Comparison of ENCODE assay signal across 8 cellular contexts in genomic region chr6:291697-292505, GRCh38. TPM values are rescaled to one million over a fixed set of nuclear protein-coding genes. Genes with fewer than 3 reads are reported as not detected.
A peak's percentile ranks its signal among the peaks of the same experiment; 100 is the strongest.
DNase-seq lines count a peak whose midpoint lies in the region; ATAC-seq and TF ChIP-seq lines count a peak whose summit lies in the region.

TSS of gene DUSP22 (plus strand) at chr6:292487. CDS start at chr6:292540, 53 bp downstream.

- H3K9me3 ChIP-seq in PC-3 (ENCODE audit: low read length): no peaks in the 10 kb centered on the region

- H3K36me3 Mint-ChIP-seq in activated naive CD4-positive, alpha-beta T cell treated with anti-CD3 and anti-CD28 coated beads, Interleukin-2, amount 50 U/mL, for 24 hours: no peaks in the 10 kb centered on the region
- no peaks in the 10 kb centered on the region for H3K36me3 Mint-ChIP-seq in progenitor cell of endocrine pancreas (ENCODE audit: insufficient read depth)

- H3K4me1 ChIP-seq in PC-3 (ENCODE audit: insufficient read depth, low read length): peaks cover 15% of the 10 kb centered on the region

- no peaks in the 10 kb centered on the region for H3K36me3 ChIP-seq in PC-3 (ENCODE audit: low read depth, low read length)

- ATAC-seq in HG02571 (IDR thresholded peaks at IDR 0.05; ENCODE audit: unreplicated experiment): peak; percentile 39
- peak; percentile 84 for ATAC-seq in PC-3
- peak; percentile 92 for ATAC-seq in Right ventricle myocardium inferior

- no peaks in the 10 kb centered on the region for H3F3A ChIP-seq in PC-3 (ENCODE audit: low read length, unreplicated experiment)

- CTCF ChIA-PET in GM10248 (lab: Yijun Ruan, JAX) (interaction anchor here (0.6 to 2.3 kb wide), 9 partner anchors 22 to 115 kb away, joined by 3 to 9 read pairs (median 4); no protein-coding TSS in a partner anchor), PC-3 (lab: Charles Lee) (no interaction called here)

- POLR2A ChIA-PET in GM10248 (lab: Yijun Ruan, JAX): interaction anchor here (1.1 to 2.6 kb wide), 3 partner anchors 36 to 100 kb away, joined by 3 to 24 read pairs (median 5); partner anchors contain the start of gene IRF4
- POLR2A ChIA-PET in PC-3 (lab: Charles Lee; ENCODE audit: unreplicated experiment): no interaction called here

- H3K4me1 Mint-ChIP-seq in activated naive CD4-positive, alpha-beta T cell treated with anti-CD3 and anti-CD28 coated beads, Interleukin-2, amount 50 U/mL, for 24 hours: peaks cover 71% of the 10 kb centered on the region
- peaks cover 20% of the 10 kb centered on the region for H3K4me1 Mint-ChIP-seq in progenitor cell of endocrine pancreas (ENCODE audit: low read depth)

- peak within 1 kb of the TSS; percentile 97 for H3K27ac Mint-ChIP-seq in activated naive CD4-positive, alpha-beta T cell treated with anti-CD3 and anti-CD28 coated beads, Interleukin-2, amount 50 U/mL, for 24 hours
- H3K27ac Mint-ChIP-seq in progenitor cell of endocrine pancreas: peak within 1 kb of the TSS; percentile 97

- peak within 1 kb of the TSS; percentile 74 for H3K9ac ChIP-seq in PC-3 (ENCODE audit: low read length)

- TF ChIP-seq CTCF in GM10248 (IDR thresholded peaks at IDR 0.05; ENCODE audit: control extremely low read depth, extremely low read depth, low read depth, missing control alignments) (no peak), PC-3 (conservative IDR thresholded peaks at IDR 0.05; ENCODE audit: low read depth, low read length) (no peak), progenitor cell of endocrine pancreas (IDR thresholded peaks at IDR 0.05; ENCODE audit: unreplicated experiment) (no peak)

- peak within 1 kb of the TSS; percentile 94 for H3K4me3 Mint-ChIP-seq in activated naive CD4-positive, alpha-beta T cell treated with anti-CD3 and anti-CD28 coated beads, Interleukin-2, amount 50 U/mL, for 24 hours
- peak within 1 kb of the TSS; percentile 94 for H3K4me3 Mint-ChIP-seq in progenitor cell of endocrine pancreas (ENCODE audit: low read depth)

- no peaks in the 10 kb centered on the region for H3K27me3 Mint-ChIP-seq in activated naive CD4-positive, alpha-beta T cell treated with anti-CD3 and anti-CD28 coated beads, Interleukin-2, amount 50 U/mL, for 24 hours
- peaks cover 9% of the 10 kb centered on the region for H3K27me3 Mint-ChIP-seq in progenitor cell of endocrine pancreas

- peak within 1 kb of the TSS; percentile 52 for H3K27ac ChIP-seq in PC-3 (ENCODE audit: low read length)

- no peaks in the 10 kb centered on the region for H3K9me2 ChIP-seq in PC-3 (replicated peaks; ENCODE audit: low read length)

- H3K4me3 ChIP-seq in PC-3 (ENCODE audit: low read length): peak within 1 kb of the TSS; percentile 74

- intact Hi-C loops in PC-3 (cut with micrococcal nuclease) (loop anchor here (2.0 to 10.0 kb wide), 3 partner anchors 67 to 253 kb away; no protein-coding TSS in a partner anchor), Right ventricle myocardium inferior (cut with DNase I) (loop anchor here (5.0 kb wide), 1 partner anchor 95 kb away; no protein-coding TSS in a partner anchor)

- BruUV-seq in PC-3 (replicated peaks; lab: Mats Ljungman, UMichigan): no TSS peak

- peak within 1 kb of the TSS; percentile 75 for H2AFZ ChIP-seq in PC-3 (ENCODE audit: low read length)

- DNase-seq in GM10248 (ENCODE audit: extremely low spot score) (peak; percentile 100), PC-3 (peak; percentile 85), Right ventricle myocardium inferior (ENCODE audit: missing footprints) (peak; percentile 95), progenitor cell of endocrine pancreas (ENCODE audit: low spot score, unreplicated experiment) (peak; percentile 70), ureter (ENCODE audit: low spot score) (peak; percentile 89)
- DNase-seq in NK-92 treated with Interleukin-12 subunit alpha and Interleukin-12 subunit beta, amount 100 ng/mL, for 24 hours (lab: John Stamatoyannopoulos, UW): no peak

- H3K27me3 ChIP-seq in PC-3 (ENCODE audit: low read length): no peaks in the 10 kb centered on the region

- peaks cover 20% of the 10 kb centered on the region for H3K79me2 ChIP-seq in PC-3 (ENCODE audit: low read length)

- H3K4me2 ChIP-seq in PC-3 (ENCODE audit: low read length): peak within 1 kb of the TSS; percentile 91

- H4K20me1 ChIP-seq in PC-3 (ENCODE audit: low read length): no peaks in the 10 kb centered on the region

- no peaks in the 10 kb centered on the region for H3K9me3 Mint-ChIP-seq in activated naive CD4-positive, alpha-beta T cell treated with anti-CD3 and anti-CD28 coated beads, Interleukin-2, amount 50 U/mL, for 24 hours
- peaks cover 19% of the 10 kb centered on the region for H3K9me3 Mint-ChIP-seq in progenitor cell of endocrine pancreas (ENCODE audit: low read depth)

RNA-seq across cellular contexts. Expression of gene DUSP22, which starts in this region (rescaled TPM):
- total RNA-seq in PC-3 (2014; rRNA removed): 26.3 and 37.8 TPM in 2 replicates
- 50.0 TPM for total RNA-seq in Right ventricle myocardium inferior
- 39.0 and 40.4 TPM in 2 replicates for total RNA-seq in progenitor cell of endocrine pancreas
- total RNA-seq in ureter: 48.9 TPM

Comparison
In these comparisons a context has a peak if more than half of its experiments do, and no peak if none do; other contexts are left out.
1. ATAC-seq: peak in every context shown above with its lines; median percentile 92 in Right ventricle myocardium inferior; 84 in PC-3; 39 in HG02571.